ENCODE assay signal across 14 cellular contexts in the genomic region with DNA sequence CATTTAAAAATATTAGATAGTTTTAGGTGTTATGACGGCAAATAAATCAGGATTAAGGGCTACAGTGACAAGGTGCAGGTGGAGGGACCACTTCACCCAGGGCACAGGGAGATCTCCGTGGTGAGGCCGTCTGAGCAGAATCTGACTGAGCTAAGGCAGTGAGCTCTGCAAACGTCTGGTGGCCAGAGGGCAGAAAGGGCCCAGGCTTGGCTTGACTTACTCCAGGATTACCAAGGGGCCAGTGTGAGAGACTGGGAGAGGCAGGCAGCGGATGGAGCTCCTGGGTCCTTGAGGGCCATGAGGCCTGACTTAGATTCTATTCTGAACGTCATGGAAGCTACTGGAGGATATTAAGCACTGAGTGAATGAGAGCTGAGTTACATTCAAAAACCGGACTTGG.
DNase-seq lines count a peak whose midpoint lies in the region; ATAC-seq and TF ChIP-seq lines count a peak whose summit lies in the region.
"Had no signal": no experiment of that assay in that cellular context is flagged by ENCODE, and none has a peak within 500 bp of the region (broad histone marks: within the 10 kb centered on the region; RNA-seq: fewer than 3 reads in every experiment).

No MANE protein-coding gene starts in this region.

- no peaks in the 10 kb centered on the region for H3K9me3 ChIP-seq in RWPE2 (ENCODE audit: severe bottlenecking)
- no peaks in the 10 kb centered on the region for H3K9me3 ChIP-seq in upper lobe of right lung

- H3K4me1 Mint-ChIP-seq in activated naive CD4-positive, alpha-beta T cell treated with anti-CD3 and anti-CD28 coated beads, Interleukin-2, amount 10 ng/mL, durations not matched to agents 7 days and 5 days: no peaks in the 10 kb centered on the region
- peaks cover 32% of the 10 kb centered on the region for H3K4me1 Mint-ChIP-seq in nephron progenitor cell

- H3K27ac Mint-ChIP-seq in activated naive CD4-positive, alpha-beta T cell treated with anti-CD3 and anti-CD28 coated beads, Interleukin-2, amount 10 ng/mL, durations not matched to agents 7 days and 5 days: no peak overlapping the region
- H3K27ac Mint-ChIP-seq in nephron progenitor cell: peak overlapping the region; percentile 4
- H3K27ac Mint-ChIP-seq: HFFc6 had no signal

- H3K4me1 ChIP-seq in RWPE2 (ENCODE audit: insufficient read depth, poor library complexity, severe bottlenecking) (no peaks in the 10 kb centered on the region), upper lobe of right lung (no peaks in the 10 kb centered on the region)

- ATAC-seq in RWPE2 (ENCODE audit: low read depth) (no peak), upper lobe of right lung (no peak), HG03469 (IDR thresholded peaks at IDR 0.05; ENCODE audit: unreplicated experiment) (no peak)

- H3K9me3 Mint-ChIP-seq in activated naive CD4-positive, alpha-beta T cell treated with anti-CD3 and anti-CD28 coated beads, Interleukin-2, amount 10 ng/mL, durations not matched to agents 7 days and 5 days: no peaks in the 10 kb centered on the region
- H3K9me3 Mint-ChIP-seq in nephron progenitor cell: no peaks in the 10 kb centered on the region

- H3K27me3 Mint-ChIP-seq in activated naive CD4-positive, alpha-beta T cell treated with anti-CD3 and anti-CD28 coated beads, Interleukin-2, amount 10 ng/mL, durations not matched to agents 7 days and 5 days: peaks cover 40% of the 10 kb centered on the region
- H3K27me3 Mint-ChIP-seq in nephron progenitor cell (ENCODE audit: low read depth, poor library complexity): peaks cover 11% of the 10 kb centered on the region

- H3K27me3 ChIP-seq in RWPE2 (ENCODE audit: insufficient read depth, poor library complexity, severe bottlenecking) (no peaks in the 10 kb centered on the region), upper lobe of right lung (peaks cover 12% of the 10 kb centered on the region)

- H3K36me3 ChIP-seq in RWPE2 (ENCODE audit: low read depth) (no peaks in the 10 kb centered on the region), upper lobe of right lung (no peaks in the 10 kb centered on the region)

- H3K27ac ChIP-seq in RWPE2 (ENCODE audit: poor library complexity, severe bottlenecking) (no peak overlapping the region), upper lobe of right lung (no peak overlapping the region)
- H3K27ac ChIP-seq: C4-2B had no signal

- no peak overlapping the region for H3K4me3 ChIP-seq in RWPE2 (ENCODE audit: severe bottlenecking)
- H3K4me3 ChIP-seq in upper lobe of right lung: no peak overlapping the region

- no peaks in the 10 kb centered on the region for H3K36me3 Mint-ChIP-seq in activated naive CD4-positive, alpha-beta T cell treated with anti-CD3 and anti-CD28 coated beads, Interleukin-2, amount 10 ng/mL, durations not matched to agents 7 days and 5 days
- H3K36me3 Mint-ChIP-seq in nephron progenitor cell (ENCODE audit: low read depth): no peaks in the 10 kb centered on the region

- TF ChIP-seq CTCF in RWPE2 (IDR thresholded peaks at IDR 0.05; ENCODE audit: poor library complexity, severe bottlenecking): no peak
- no peak for TF ChIP-seq CTCF in nephron progenitor cell (IDR thresholded peaks at IDR 0.05)
- TF ChIP-seq CTCF in upper lobe of right lung (IDR thresholded peaks at IDR 0.05): no peak

- CTCF ChIA-PET in activated naive CD4-positive, alpha-beta T cell treated with anti-CD3 and anti-CD28 coated beads, Interleukin-2, amount 10 ng/mL, durations not matched to agents 7 days and 5 days (lab: Charles Lee): no interaction called here

- peak; percentile 8 for DNase-seq in activated naive CD4-positive, alpha-beta T cell treated with anti-CD3 and anti-CD28 coated beads, Interleukin-2, amount 10 ng/mL, durations not matched to agents 7 days and 5 days
- DNase-seq in activated naive CD4-positive, alpha-beta T cell (lab: John Stamatoyannopoulos, UW): no peak
- peak; percentile 13 for DNase-seq in RWPE2 (ENCODE audit: low spot score)
- DNase-seq in nephron progenitor cell: no peak
- DNase-seq in upper lobe of right lung: peak; percentile 36
- no peak for DNase-seq in A172 (ENCODE audit: low spot score)
- DNase-seq: DMS153, HFFc6, NCI-H1105, NCI-H1694 treated with DMSO at 0.1 percent for 48 hours, NCI-H526 treated with DMSO at 0.1 percent for 48 hours, SIG-M5 had no signal

- no peak overlapping the region for H3K4me3 Mint-ChIP-seq in activated naive CD4-positive, alpha-beta T cell treated with anti-CD3 and anti-CD28 coated beads, Interleukin-2, amount 10 ng/mL, durations not matched to agents 7 days and 5 days
- H3K4me3 Mint-ChIP-seq in nephron progenitor cell: no peak overlapping the region
- H3K4me3 Mint-ChIP-seq: HFFc6 had no signal

- intact Hi-C loops in upper lobe of right lung (cut with DNase I): no loop called here

Comparison
In these comparisons a context has a peak if more than half of its experiments do, and no peak if none do; other contexts are left out.
1. DNase-seq: peak in activated naive CD4-positive, alpha-beta T cell treated with anti-CD3 and anti-CD28 coated beads, Interleukin-2, amount 10 ng/mL, durations not matched to agents 7 days and 5 days (single experiment), RWPE2 (single experiment) and upper lobe of right lung (single experiment); none in activated naive CD4-positive, alpha-beta T cell (0 of 4), nephron progenitor cell (single experiment) and A172 (single experiment).